10 cellular contexts compared by ENCODE assay signal in genomic region chr5:83524991-83525390, GRCh38. TPM values are rescaled to one million over a fixed set of nuclear protein-coding genes. Genes with fewer than 3 reads are reported as not detected.
"Had no signal": no experiment of that assay in that cellular context is flagged by ENCODE, and none has a peak within 500 bp of the region (broad histone marks: within the 10 kb centered on the region; RNA-seq: fewer than 3 reads in every experiment).

No MANE protein-coding gene starts in this region.

- H3K27ac ChIP-seq: GM23248, HL-60 had no signal

- H3K4me1 ChIP-seq: HAP-1 had no signal

- H3K4me3 ChIP-seq: GM23248, HAP-1, K562 had no signal

- H3K27ac Mint-ChIP-seq: HFFc6 had no signal

- ATAC-seq: HCT116, K562 had no signal

- H3K9me3 ChIP-seq: HAP-1 had no signal

- DNase-seq: GM23248, H7, HFFc6, IMR-90, KG1 had no signal

- H3K4me3 Mint-ChIP-seq: HFFc6 had no signal

- H3K9me3 Mint-ChIP-seq: HFFc6 had no signal

- H3K36me3 ChIP-seq: HAP-1 had no signal

- H2AFZ ChIP-seq: GM23248 had no signal

- H3K9ac ChIP-seq: GM23248 had no signal

RNA-seq across cellular contexts. Expression of gene VCAN, which starts 53.4 kb away (rescaled TPM):
- total RNA-seq: HT-29 had no signal
